In genomic region chr16:67541391-67542263, GRCh38 we compare ENCODE assay signal across 13 cellular contexts. TPM values are rescaled to one million over a fixed set of nuclear protein-coding genes. Genes with fewer than 3 reads are reported as not detected.
DNase-seq lines count a peak whose midpoint lies in the region; ATAC-seq and TF ChIP-seq lines count a peak whose summit lies in the region.
"Had no signal": no experiment of that assay in that cellular context is flagged by ENCODE, and none has a peak within 500 bp of the region (broad histone marks: within the 10 kb centered on the region; RNA-seq: fewer than 3 reads in every experiment).

No MANE protein-coding gene starts in this region.

- H3K27ac Mint-ChIP-seq in T-helper 17 cell, result peak overlapping the region; percentile 80
- H3K27ac Mint-ChIP-seq: activated T-helper 2 cell treated with anti-CD3 and anti-CD28 coated beads, Interferon-gamma antibody, Interleukin-2, Interleukin-4, amounts not matched to agents 10 μg/mL and 5 μg/mL and 100 μg/mL, durations not matched to agents 14 hours and 24 hours and 36 hours; GM23338 had no signal

- 58 to 72% (median 69%) methylated on average over 11 to 14 of the region's 14 CpGs for WGBS in heart left ventricle, 4 donors
- WGBS in upper lobe of left lung, 2 donors, result 85% methylated on average over 14 of the region's 14 CpGs; no CpG with 5 or more reads in 1 of the 2 donors

- H3K4me1 ChIP-seq in heart left ventricle (peaks cover 2 to 92% (median 68%) of the 10 kb centered on the region in 12 donors), upper lobe of left lung (peaks cover 47 to 94% (median 86%) of the 10 kb centered on the region in 4 donors)

- H3K4me1 Mint-ChIP-seq in T-helper 17 cell, result peaks cover 46% of the 10 kb centered on the region

- intact Hi-C loops in heart left ventricle (cut with DNase I) (loop anchor here in 1 of 10 donors (10.0 kb wide), 1 partner anchor 103 kb away; the partner anchor contains the start of gene CARMIL2), cardiac septum (cut with DNase I) (no loop called here), left ventricle myocardium superior (cut with micrococcal nuclease) (no loop called here)

- H3K27ac ChIP-seq in heart left ventricle (peak overlapping the region in 10 of 12 donors; percentile 3 to 64 (median 44)), upper lobe of left lung (peak overlapping the region; percentile 26 to 71 (median 54))
- H3K27ac ChIP-seq: HL-60 had no signal

- TF ChIP-seq EP300 in upper lobe of left lung (IDR thresholded peaks at IDR 0.05), result no peak

- DNase-seq in heart left ventricle (peak in 2 of 5 donors; percentile 59 to 60), cardiac septum (ENCODE audit: low spot score) (no peak), T-helper 17 cell (no peak), left ventricle myocardium superior (peak; percentile 74), upper lobe of left lung (no peak), NCI-H187 (lab: John Stamatoyannopoulos, UW) (no peak)

- peak overlapping the region; percentile 61 for H3K4me3 Mint-ChIP-seq in T-helper 17 cell
- H3K4me3 Mint-ChIP-seq: GM23338 had no signal

- no peak overlapping the region for H3K4me3 ChIP-seq in heart left ventricle
- H3K4me3 ChIP-seq in upper lobe of left lung, result peak overlapping the region in 1 of 4 donors; percentile 0
- H3K4me3 ChIP-seq: GM23338 had no signal

- no peak for TF ChIP-seq POLR2A in heart left ventricle (IDR thresholded peaks at IDR 0.05)
- TF ChIP-seq POLR2A in upper lobe of left lung (IDR thresholded peaks at IDR 0.05), result no peak

- no peaks in the 10 kb centered on the region for H3K9me3 ChIP-seq in heart left ventricle
- H3K9me3 ChIP-seq in T-helper 17 cell (ENCODE audit: control insufficient read depth, low read length, poor library complexity, severe bottlenecking), result no peaks in the 10 kb centered on the region
- no peaks in the 10 kb centered on the region for H3K9me3 ChIP-seq in upper lobe of left lung

- peaks cover 6% of the 10 kb centered on the region for H3K36me3 Mint-ChIP-seq in T-helper 17 cell (ENCODE audit: low read depth)

- H3K36me3 ChIP-seq in heart left ventricle (peaks cover 0 to 83% (median 78%) of the 10 kb centered on the region in 9 donors), upper lobe of left lung (peaks cover 27 to 84% (median 67%) of the 10 kb centered on the region in 4 donors)

- TF ChIP-seq CTCF in heart left ventricle (IDR thresholded peaks at IDR 0.05) (no peak), upper lobe of left lung (IDR thresholded peaks at IDR 0.05) (no peak)

- no peaks in the 10 kb centered on the region for H3K27me3 ChIP-seq in heart left ventricle
- no peaks in the 10 kb centered on the region for H3K27me3 ChIP-seq in upper lobe of left lung

- no peaks in the 10 kb centered on the region for H3K27me3 Mint-ChIP-seq in T-helper 17 cell

- ATAC-seq in heart left ventricle (peak in 3 of 4 donors; percentile 0 to 2 (median 1)), T-helper 17 cell (no peak), left ventricle myocardium superior (peak; percentile 23), upper lobe of left lung (ENCODE audit: low FRiP score in 2 of 2) (no peak), HG03039 (IDR thresholded peaks at IDR 0.05; ENCODE audit: unreplicated experiment) (no peak), GM21723 (IDR thresholded peaks at IDR 0.05; ENCODE audit: unreplicated experiment) (no peak)

RNA-seq across cellular contexts. Expression of gene RIPOR1, which starts 13.0 kb away (rescaled TPM):
- total RNA-seq in heart left ventricle (100 to 1,000 TPM in 1 of 9 donors, 10 to 100 TPM in 8; 51.1 to 156 (median 69.4) TPM), cardiac septum (102 TPM), T-helper 17 cell (10 to 100 TPM; 46.5 to 66.0 TPM), left ventricle myocardium superior (76.1 TPM), upper lobe of left lung (100 to 1,000 TPM in 4 of 6 donors, 10 to 100 TPM in 2; 76.9 to 183 (median 113) TPM)
- polyA plus RNA-seq in heart left ventricle, result 10 to 100 TPM; 40.7 to 45.5 TPM

RNA-seq across cellular contexts. Expression of gene CTCF, which starts 20.7 kb away (rescaled TPM):
- total RNA-seq in heart left ventricle, result 10 to 100 TPM; 19.0 to 35.8 (median 25.4) TPM
- polyA plus RNA-seq in heart left ventricle, result 10 to 100 TPM; 13.9 to 18.6 TPM
- total RNA-seq in cardiac septum, result 25.6 TPM
- total RNA-seq in T-helper 17 cell, result 10 to 100 TPM; 48.5 to 57.8 TPM
- 32.8 TPM for total RNA-seq in left ventricle myocardium superior
- total RNA-seq in upper lobe of left lung, result 10 to 100 TPM; 29.7 to 42.6 (median 34.2) TPM

RNA-seq across cellular contexts. Expression of gene AGRP, which starts 58.3 kb away (rescaled TPM):
- not detected for total RNA-seq in heart left ventricle
- not detected for polyA plus RNA-seq in heart left ventricle
- total RNA-seq in cardiac septum, result not detected
- not detected for total RNA-seq in T-helper 17 cell
- total RNA-seq in left ventricle myocardium superior, result not detected
- 1 to 10 TPM in 3 of 6 donors, not detected in 3; 3.5 to 7.6 (median 3.8) TPM for total RNA-seq in upper lobe of left lung
- total RNA-seq: activated T-helper 2 cell treated with anti-CD3 and anti-CD28 coated beads, Interferon-gamma antibody, Interleukin-2, Interleukin-4, amounts not matched to agents 10 μg/mL and 5 μg/mL and 100 μg/mL, durations not matched to agents 14 hours and 24 hours and 36 hours; fibroblast of lung; GM23338; lung microvascular endothelial cell had no signal
- polyA plus RNA-seq: fibroblast of lung, GM23338 had no signal

Comparison
In these comparisons a context has a peak if more than half of its experiments do, and no peak if none do; other contexts are left out.
1. ATAC-seq: peak in heart left ventricle (3 of 4) and left ventricle myocardium superior (single experiment); none in T-helper 17 cell (single experiment), upper lobe of left lung (0 of 2), HG03039 (single experiment) and GM21723 (single experiment).